18 cellular contexts compared by ENCODE assay signal in the genomic region with DNA sequence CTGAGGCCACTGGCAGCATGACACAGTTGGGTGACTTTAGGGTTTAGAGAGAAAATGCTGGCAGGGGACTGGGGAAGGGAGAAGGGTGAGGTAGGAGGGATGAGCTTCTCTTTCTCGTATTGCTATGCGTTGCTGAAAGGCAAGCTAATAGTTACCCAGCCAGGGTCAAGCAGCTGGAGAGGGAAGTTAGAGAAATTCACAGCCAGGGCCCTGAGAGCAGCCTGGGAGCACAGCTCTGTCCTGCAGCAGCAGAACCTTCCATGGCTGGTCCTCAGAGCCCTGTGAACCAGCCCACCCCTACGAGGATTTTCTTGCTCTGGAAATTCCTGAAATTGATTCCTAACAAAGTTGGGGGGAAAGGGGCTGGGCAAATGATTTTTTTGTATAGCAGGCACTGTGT.
"Had no signal": no experiment of that assay in that cellular context is flagged by ENCODE, and none has a peak within 500 bp of the region (broad histone marks: within the 10 kb centered on the region; RNA-seq: fewer than 3 reads in every experiment).

No MANE protein-coding gene starts in this region.

- H3K4me1 Mint-ChIP-seq: central memory CD8-positive, alpha-beta T cell; memory B cell; T-cell had no signal

- H3K9me3 Mint-ChIP-seq: activated T-cell treated with anti-CD3 and anti-CD28 coated beads, Interleukin-2, amount 50 U/mL, for 4 hours; memory B cell; T-cell had no signal

- H3K4me3 Mint-ChIP-seq: activated T-cell treated with anti-CD3 and anti-CD28 coated beads, Interleukin-2, amount 50 U/mL, for 4 hours; central memory CD8-positive, alpha-beta T cell; memory B cell; naive thymus-derived CD8-positive, alpha-beta T cell; T-cell had no signal

- H3K4me3 ChIP-seq: coronary artery had no signal

- H3K27ac ChIP-seq: coronary artery had no signal

- ATAC-seq: activated CD4-positive, CD25-positive, alpha-beta regulatory T cell treated with anti-CD3 and anti-CD28 coated beads, Interleukin-2, amount 50 U/mL, for 24 hours; activated T-cell treated with anti-CD3 and anti-CD28 coated beads, Interleukin-2, amount 50 U/mL, for 4 hours; naive thymus-derived CD8-positive, alpha-beta T cell; T-cell had no signal

- H3K27me3 Mint-ChIP-seq: central memory CD8-positive, alpha-beta T cell; memory B cell; T-cell had no signal

- H3K27ac Mint-ChIP-seq: memory B cell; naive thymus-derived CD8-positive, alpha-beta T cell; T-cell had no signal

- H3K36me3 Mint-ChIP-seq: memory B cell; naive thymus-derived CD8-positive, alpha-beta T cell; T-cell had no signal

- DNase-seq: activated CD4-positive, alpha-beta T cell treated with anti-CD3 and anti-CD28 coated beads, Interleukin-2, amount 50 U/mL, for 1 hour; activated CD8-positive, alpha-beta memory T cell treated with anti-CD3 and anti-CD28 coated beads, Interleukin-2, amount 50 U/mL, for 4 hours; activated effector memory CD4-positive, alpha-beta T cell treated with anti-CD3 and anti-CD28 coated beads, Interleukin-2, amount 50 U/mL, for 16 hours; activated naive CD4-positive, alpha-beta T cell treated with anti-CD3 and anti-CD28 coated beads, Interleukin-2, amount 50 U/mL, for 16 hours; activated T-cell treated with anti-CD3 and anti-CD28 coated beads, Interleukin-2, amount 50 U/mL, for 4 hours; aorta; effector CD4-positive, alpha-beta T cell; naive thymus-derived CD8-positive, alpha-beta T cell; stimulated activated CD4-positive, alpha-beta T cell treated with anti-CD3 and anti-CD28 coated beads, Interleukin-12 subunit alpha, Interleukin-12 subunit beta, amount 100 ng/mL, for 4 hours; stimulated activated CD4-positive, alpha-beta T cell treated with anti-CD3 and anti-CD28 coated beads, Interleukin-1b, Interleukin-23, amount 100 ng/mL, for 48 hours; stimulated activated CD8-positive, alpha-beta memory T cell treated with anti-CD3 and anti-CD28 coated beads, Interleukin-4, amount 100 ng/mL, for 48 hours; stimulated activated naive CD4-positive, alpha-beta T cell; T-cell; T-helper 9 cell had no signal
